Comparison of ENCODE assay signal across 13 cellular contexts in the genomic region with DNA sequence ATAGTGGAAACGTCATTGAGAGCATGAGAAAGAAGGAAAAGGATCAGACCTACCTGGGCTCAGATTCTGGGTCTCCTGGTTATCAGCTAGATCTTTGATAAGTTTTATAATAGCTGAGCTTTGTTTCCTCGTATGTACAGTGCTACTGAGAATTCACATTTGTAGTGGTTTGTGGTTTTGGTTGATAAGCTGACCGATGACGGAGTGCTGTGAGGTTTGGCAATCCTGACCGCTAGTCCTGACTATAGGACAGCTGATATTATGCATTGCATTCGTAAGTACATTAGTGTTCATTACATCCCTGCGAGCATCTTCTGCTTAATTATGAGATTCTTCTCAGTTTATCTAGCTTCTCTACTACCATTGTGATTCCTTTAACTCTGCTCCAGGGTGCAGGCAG.
DNase-seq lines count a peak whose midpoint lies in the region; ATAC-seq and TF ChIP-seq lines count a peak whose summit lies in the region.
"Had no signal": no experiment of that assay in that cellular context is flagged by ENCODE, and none has a peak within 500 bp of the region (broad histone marks: within the 10 kb centered on the region; RNA-seq: fewer than 3 reads in every experiment).

No MANE protein-coding gene starts in this region.

- no peaks in the 10 kb centered on the region for H3K9me3 Mint-ChIP-seq in stimulated activated naive CD8-positive, alpha-beta T cell treated with anti-CD3 and anti-CD28 coated beads, Interleukin-15, amount 100 ng/mL, for 72 hours
- H3K9me3 Mint-ChIP-seq: nephron progenitor cell had no signal

- in situ Hi-C loops in astrocyte of the cerebellum (cut with HindIII; ENCODE audit: low sequenced_read_pairs) = no loop called here

- H3K27me3 Mint-ChIP-seq in stimulated activated naive CD8-positive, alpha-beta T cell treated with anti-CD3 and anti-CD28 coated beads, Interleukin-15, amount 100 ng/mL, for 72 hours = peaks cover 14% of the 10 kb centered on the region

- H3K4me3 ChIP-seq in astrocyte of the cerebellum (ENCODE audit: low read depth, low read length) = no peak overlapping the region
- H3K4me3 ChIP-seq: skin epidermis had no signal

- ATAC-seq in stimulated activated naive CD8-positive, alpha-beta T cell treated with anti-CD3 and anti-CD28 coated beads, Interleukin-15, amount 100 ng/mL, for 72 hours = peak; percentile 52
- ATAC-seq in stimulated activated naive CD8-positive, alpha-beta T cell treated with anti-CD3 and anti-CD28 coated beads, Interleukin-15, Interleukin-2, amounts not matched to agents 100 U/mL and 50 U/mL, for 24 hours = no peak
- no peak for ATAC-seq in Right ventricle myocardium inferior
- ATAC-seq in GM21390 (IDR thresholded peaks at IDR 0.05; ENCODE audit: unreplicated experiment) = no peak
- ATAC-seq: Panc1 had no signal

- H3K4me3 Mint-ChIP-seq in stimulated activated naive CD8-positive, alpha-beta T cell treated with anti-CD3 and anti-CD28 coated beads, Interleukin-15, amount 100 ng/mL, for 72 hours = no peak overlapping the region
- H3K4me3 Mint-ChIP-seq: nephron progenitor cell had no signal

- TF ChIP-seq CTCF in astrocyte of the cerebellum (IDR thresholded peaks at IDR 0.05; ENCODE audit: low read depth, low read length, missing control alignments) = no peak

- DNase-seq in stimulated activated naive CD8-positive, alpha-beta T cell treated with anti-CD3 and anti-CD28 coated beads, Interleukin-15, amount 100 ng/mL, for 72 hours = no peak
- no peak for DNase-seq in stimulated activated naive CD8-positive, alpha-beta T cell treated with anti-CD3 and anti-CD28 coated beads, Interleukin-15, Interleukin-2, amounts not matched to agents 100 U/mL and 50 U/mL, for 24 hours
- DNase-seq in LHCN-M2 (ENCODE audit: low read depth) = peak; percentile 48
- peak; percentile 79 for DNase-seq in astrocyte of the cerebellum (ENCODE audit: low read depth)
- no peak for DNase-seq in head of caudate nucleus
- no peak for DNase-seq in Right ventricle myocardium inferior (ENCODE audit: missing footprints)
- DNase-seq in OCI-M2 (lab: John Stamatoyannopoulos, UW; ENCODE audit: unreplicated experiment) = no peak
- DNase-seq: activated CD4-positive, alpha-beta T cell treated with anti-CD3 and anti-CD28 coated beads for 1 hour; NCI-H2081 treated with DMSO at 0.1 percent for 48 hours; nephron progenitor cell had no signal

- H3K4me1 Mint-ChIP-seq in stimulated activated naive CD8-positive, alpha-beta T cell treated with anti-CD3 and anti-CD28 coated beads, Interleukin-15, amount 100 ng/mL, for 72 hours = peaks cover 16% of the 10 kb centered on the region

- intact Hi-C loops in head of caudate nucleus (cut with DNase I) = no loop called here
- intact Hi-C loops in Right ventricle myocardium inferior (cut with DNase I) = no loop called here

- no peak overlapping the region for H3K27ac Mint-ChIP-seq in stimulated activated naive CD8-positive, alpha-beta T cell treated with anti-CD3 and anti-CD28 coated beads, Interleukin-15, amount 100 ng/mL, for 72 hours
- H3K27ac Mint-ChIP-seq: nephron progenitor cell had no signal

Comparison
In these comparisons a context has a peak if more than half of its experiments do, and no peak if none do; other contexts are left out.
1. DNase-seq: peak in LHCN-M2 (single experiment) and astrocyte of the cerebellum (single experiment); none in stimulated activated naive CD8-positive, alpha-beta T cell treated with anti-CD3 and anti-CD28 coated beads, Interleukin-15, amount 100 ng/mL, for 72 hours (0 of 2), stimulated activated naive CD8-positive, alpha-beta T cell treated with anti-CD3 and anti-CD28 coated beads, Interleukin-15, Interleukin-2, amounts not matched to agents 100 U/mL and 50 U/mL, for 24 hours (single experiment), head of caudate nucleus (0 of 42), Right ventricle myocardium inferior (single experiment) and OCI-M2 (single experiment).